ENCODE assay signal across 9 cellular contexts in genomic region chr1:170126691-170127090, GRCh38. TPM values are rescaled to one million over a fixed set of nuclear protein-coding genes. Genes with fewer than 3 reads are reported as not detected.
A peak's percentile ranks its signal among the peaks of the same experiment; 100 is the strongest.
DNase-seq lines count a peak whose midpoint lies in the region; ATAC-seq and TF ChIP-seq lines count a peak whose summit lies in the region.
"Had no signal": no experiment of that assay in that cellular context is flagged by ENCODE, and none has a peak within 500 bp of the region (broad histone marks: within the 10 kb centered on the region; RNA-seq: fewer than 3 reads in every experiment).

No MANE protein-coding gene starts in this region.

- H3K4me2 ChIP-seq in PC-9: no peak overlapping the region

- ATAC-seq in activated naive CD4-positive, alpha-beta T cell treated with anti-CD3 and anti-CD28 coated beads, Interleukin-2, amount 50 U/mL, for 72 hours: peak; percentile 59 to 62
- peak; percentile 100 for ATAC-seq in HG03039 (IDR thresholded peaks at IDR 0.05; ENCODE audit: unreplicated experiment)
- peak; percentile 66 for ATAC-seq in stimulated activated naive CD8-positive, alpha-beta T cell treated with anti-CD3 and anti-CD28 coated beads, Interleukin-15, amount 100 ng/mL, for 72 hours

- CTCF ChIA-PET in PC-9 (lab: Charles Lee): no interaction called here

- H3K4me3 Mint-ChIP-seq in stimulated activated naive CD8-positive, alpha-beta T cell treated with anti-CD3 and anti-CD28 coated beads, Interleukin-15, amount 100 ng/mL, for 72 hours: no peak overlapping the region

- H3K9me3 ChIP-seq in PC-9 (ENCODE audit: insufficient read depth, low read depth): no peaks in the 10 kb centered on the region
- H3K9me3 ChIP-seq: Caco-2 had no signal

- no peaks in the 10 kb centered on the region for H3K27me3 ChIP-seq in brain microvascular endothelial cell (replicated peaks)
- no peaks in the 10 kb centered on the region for H3K27me3 ChIP-seq in PC-9 (ENCODE audit: insufficient read depth, low read depth)

- peaks cover 8% of the 10 kb centered on the region for H3K27me3 Mint-ChIP-seq in stimulated activated naive CD8-positive, alpha-beta T cell treated with anti-CD3 and anti-CD28 coated beads, Interleukin-15, amount 100 ng/mL, for 72 hours

- no TSS peak for BruUV-seq in PC-9 (replicated peaks; lab: Mats Ljungman, UMichigan)

- H3K36me3 Mint-ChIP-seq in activated naive CD4-positive, alpha-beta T cell treated with anti-CD3 and anti-CD28 coated beads, Interleukin-2, amount 50 U/mL, for 72 hours: peaks cover 0 to 5% of the 10 kb centered on the region in 2 donors

- peak overlapping the region; percentile 34 for H3K27ac ChIP-seq in brain microvascular endothelial cell
- no peak overlapping the region for H3K27ac ChIP-seq in PC-9

- in situ Hi-C loops in brain microvascular endothelial cell (cut with HindIII; ENCODE audit: low pct_ligation_motif_present, low sequenced_read_pairs): no loop called here

- no peaks in the 10 kb centered on the region for H3K4me1 ChIP-seq in PC-9 (replicated peaks; ENCODE audit: insufficient read depth)
- H3K4me1 ChIP-seq: Caco-2 had no signal

- POLR2A ChIA-PET in PC-9 (lab: Charles Lee; ENCODE audit: unreplicated experiment): no interaction called here

- DNase-seq in activated naive CD4-positive, alpha-beta T cell treated with anti-CD3 and anti-CD28 coated beads, Interleukin-2, amount 50 U/mL, for 72 hours (ENCODE audit: low spot score in 2 of 2): no peak
- DNase-seq in activated naive CD4-positive, alpha-beta T cell treated with anti-CD3 and anti-CD28 coated beads, Interleukin-2, amount 50 U/mL, for 16 hours: no peak
- DNase-seq in brain microvascular endothelial cell (peak; percentile 91), cerebellar nuclear complex (lab: John Stamatoyannopoulos, UW) (no peak), PC-9 (no peak), HuH-7 (ENCODE audit: low spot score) (no peak)
- DNase-seq in stimulated activated naive CD8-positive, alpha-beta T cell treated with anti-CD3 and anti-CD28 coated beads, Interleukin-15, amount 100 ng/mL, for 72 hours: no peak

- H3K27ac Mint-ChIP-seq in activated naive CD4-positive, alpha-beta T cell treated with anti-CD3 and anti-CD28 coated beads, Interleukin-2, amount 50 U/mL, for 72 hours: no peak overlapping the region
- peak overlapping the region in 1 of 2 donors; percentile 85 for H3K27ac Mint-ChIP-seq in stimulated activated naive CD8-positive, alpha-beta T cell treated with anti-CD3 and anti-CD28 coated beads, Interleukin-15, amount 100 ng/mL, for 72 hours

- peaks cover 9 to 12% of the 10 kb centered on the region in 2 donors for H3K9me3 Mint-ChIP-seq in activated naive CD4-positive, alpha-beta T cell treated with anti-CD3 and anti-CD28 coated beads, Interleukin-2, amount 50 U/mL, for 72 hours
- H3K9me3 Mint-ChIP-seq in stimulated activated naive CD8-positive, alpha-beta T cell treated with anti-CD3 and anti-CD28 coated beads, Interleukin-15, amount 100 ng/mL, for 72 hours: no peaks in the 10 kb centered on the region

- H4K20me1 ChIP-seq in PC-9 (ENCODE audit: insufficient read depth): no peaks in the 10 kb centered on the region

- H3K9me2 ChIP-seq in PC-9 (ENCODE audit: insufficient read depth): no peaks in the 10 kb centered on the region

- H3K4me3 ChIP-seq in brain microvascular endothelial cell (ENCODE audit: low read depth, low read length): no peak overlapping the region
- no peak overlapping the region for H3K4me3 ChIP-seq in PC-9

- TF ChIP-seq CTCF in brain microvascular endothelial cell (IDR thresholded peaks at IDR 0.05; ENCODE audit: low read depth, low read length, missing control alignments) (peak; percentile 45), PC-9 (conservative IDR thresholded peaks at IDR 0.05) (no peak)

- H3F3A ChIP-seq in PC-9 (ENCODE audit: insufficient read depth, low read depth): no peaks in the 10 kb centered on the region

- H3K4me1 Mint-ChIP-seq in stimulated activated naive CD8-positive, alpha-beta T cell treated with anti-CD3 and anti-CD28 coated beads, Interleukin-15, amount 100 ng/mL, for 72 hours: peaks cover 11% of the 10 kb centered on the region

- H3K36me3 ChIP-seq in brain microvascular endothelial cell (replicated peaks) (no peaks in the 10 kb centered on the region), PC-9 (ENCODE audit: low read depth) (no peaks in the 10 kb centered on the region)

- no peak overlapping the region for H2AFZ ChIP-seq in PC-9

- no peaks in the 10 kb centered on the region for H3K79me2 ChIP-seq in PC-9 (ENCODE audit: low read depth)

- intact Hi-C loops in PC-9 (cut with micrococcal nuclease; ENCODE audit: unreplicated experiment): no loop called here

RNA-seq across cellular contexts. Expression of gene NTMT2, which starts 19.1 kb away (rescaled TPM):
- total RNA-seq in activated naive CD4-positive, alpha-beta T cell treated with anti-CD3 and anti-CD28 coated beads, Interleukin-2, amount 50 U/mL, for 72 hours: not detected
- total RNA-seq in PC-9 (2021): not detected in 2 replicates
- total RNA-seq: Caco-2 had no signal

RNA-seq across cellular contexts. Expression of gene KIFAP3, which starts 52.2 kb away (rescaled TPM):
- 10 to 100 TPM; 13.2 to 15.8 TPM for total RNA-seq in activated naive CD4-positive, alpha-beta T cell treated with anti-CD3 and anti-CD28 coated beads, Interleukin-2, amount 50 U/mL, for 72 hours
- total RNA-seq in PC-9 (2021): 9.7 and 13.5 TPM in 2 replicates
